ENCODE assay signal across 9 cellular contexts in genomic region chr1:211652371-211652770, GRCh38.
"Had no signal": no experiment of that assay in that cellular context is flagged by ENCODE, and none has a peak within 500 bp of the region (broad histone marks: within the 10 kb centered on the region; RNA-seq: fewer than 3 reads in every experiment).

No MANE protein-coding gene starts in this region.

- DNase-seq: GM23248, GOT3, H7, HFFc6, IMR-90 had no signal

- ATAC-seq: HCT116, K562 had no signal

- H3K27ac ChIP-seq: GM23248 had no signal

- H3K9me3 ChIP-seq: HAP-1 had no signal

- H3K4me3 ChIP-seq: GM23248, HAP-1, K562 had no signal

- FAIRE-seq: HTR-8/SVneo, K562 had no signal

- H3K4me1 ChIP-seq: HAP-1 had no signal

- H3K36me3 ChIP-seq: HAP-1 had no signal

- H2AFZ ChIP-seq: GM23248 had no signal
